Comparison of ENCODE assay signal across 8 cellular contexts in genomic region chr14:85934123-85934885, GRCh38.
DNase-seq lines count a peak whose midpoint lies in the region; ATAC-seq and TF ChIP-seq lines count a peak whose summit lies in the region.

No MANE protein-coding gene starts in this region.

- ATAC-seq in GM19025 (IDR thresholded peaks at IDR 0.05; ENCODE audit: low read depth, unreplicated experiment): peak; percentile 84
- ATAC-seq in HG03175 (IDR thresholded peaks at IDR 0.05; ENCODE audit: unreplicated experiment): peak; percentile 93

- H3K4me3 ChIP-seq in BLaER1: peak overlapping the region; percentile 72
- H3K4me3 ChIP-seq in OCI-LY7 (ENCODE audit: low read depth, low read length, poor library complexity, severe bottlenecking): peak overlapping the region; percentile 70

- DNase-seq in OCI-LY7 (ENCODE audit: low spot score) (peak; percentile 61), germinal center (ENCODE audit: low spot score) (peak; percentile 2), progenitor cell of endocrine pancreas (ENCODE audit: low spot score, unreplicated experiment) (no peak)
- DNase-seq in activated T-cell treated with anti-CD3 and anti-CD28 coated beads, Interleukin-2, amount 50 U/mL, for 24 hours: peak; percentile 70
- peak; percentile 12 to 28 (median 22) for DNase-seq in stimulated activated CD4-positive, alpha-beta T cell treated with anti-CD3 and anti-CD28 coated beads, Interleukin-1b, Interleukin-23, amount 100 ng/mL, for 24 hours (ENCODE audit: low read depth in 4 of 4, low spot score in 1 of 4)

- H3K27me3 Mint-ChIP-seq in activated T-cell treated with anti-CD3 and anti-CD28 coated beads, Interleukin-2, amount 50 U/mL, for 24 hours: no peaks in the 10 kb centered on the region
- no peaks in the 10 kb centered on the region for H3K27me3 Mint-ChIP-seq in progenitor cell of endocrine pancreas

- H3K4me2 ChIP-seq in BLaER1 (peak overlapping the region; percentile 80), OCI-LY7 (ENCODE audit: low read length) (peak overlapping the region; percentile 86)

- H3K27ac Mint-ChIP-seq in activated T-cell treated with anti-CD3 and anti-CD28 coated beads, Interleukin-2, amount 50 U/mL, for 24 hours: peak overlapping the region; percentile 93
- no peak overlapping the region for H3K27ac Mint-ChIP-seq in progenitor cell of endocrine pancreas

- POLR2A ChIA-PET in OCI-LY7 (lab: Charles Lee): interaction anchor here (0.6 kb wide), 1 partner anchor 66 kb away, joined by 3 read pairs; no protein-coding TSS in a partner anchor

- no peaks in the 10 kb centered on the region for H3K27me3 ChIP-seq in BLaER1

- H4K20me1 ChIP-seq in BLaER1: no peaks in the 10 kb centered on the region
- no peaks in the 10 kb centered on the region for H4K20me1 ChIP-seq in OCI-LY7 (ENCODE audit: insufficient read depth, low read length)

- H3K36me3 ChIP-seq in BLaER1: no peaks in the 10 kb centered on the region
- H3K36me3 ChIP-seq in OCI-LY7 (ENCODE audit: insufficient read depth, low read length): no peaks in the 10 kb centered on the region

- H3K9ac ChIP-seq in BLaER1: peak overlapping the region; percentile 74

- H3K4me1 Mint-ChIP-seq in activated T-cell treated with anti-CD3 and anti-CD28 coated beads, Interleukin-2, amount 50 U/mL, for 24 hours (ENCODE audit: low read depth): peaks cover 49% of the 10 kb centered on the region
- H3K4me1 Mint-ChIP-seq in progenitor cell of endocrine pancreas (ENCODE audit: low read depth): no peaks in the 10 kb centered on the region

- peaks cover 13% of the 10 kb centered on the region for H3K4me1 ChIP-seq in BLaER1
- no peaks in the 10 kb centered on the region for H3K4me1 ChIP-seq in OCI-LY7 (ENCODE audit: insufficient read depth, low read length, poor library complexity, severe bottlenecking)

- H3K36me3 Mint-ChIP-seq in activated T-cell treated with anti-CD3 and anti-CD28 coated beads, Interleukin-2, amount 50 U/mL, for 24 hours (ENCODE audit: low read depth): peaks cover 23% of the 10 kb centered on the region
- H3K36me3 Mint-ChIP-seq in progenitor cell of endocrine pancreas (ENCODE audit: insufficient read depth): peaks cover 4% of the 10 kb centered on the region

- H3K27ac ChIP-seq in BLaER1 (peak overlapping the region; percentile 67), OCI-LY7 (ENCODE audit: low read depth, low read length, poor library complexity, severe bottlenecking) (peak overlapping the region; percentile 11)

- intact Hi-C loops in OCI-LY7 (cut with micrococcal nuclease; ENCODE audit: unreplicated experiment): no loop called here

- CTCF ChIA-PET in OCI-LY7 (lab: Charles Lee; ENCODE audit: unreplicated experiment): no interaction called here

- peak overlapping the region; percentile 100 for H2AFZ ChIP-seq in OCI-LY7 (ENCODE audit: low read length)

- no peaks in the 10 kb centered on the region for H3K9me2 ChIP-seq in OCI-LY7 (ENCODE audit: insufficient read depth, low read length)

- H3K9me3 Mint-ChIP-seq in activated T-cell treated with anti-CD3 and anti-CD28 coated beads, Interleukin-2, amount 50 U/mL, for 24 hours: peaks cover 15% of the 10 kb centered on the region
- H3K9me3 Mint-ChIP-seq in progenitor cell of endocrine pancreas (ENCODE audit: low read depth): peaks cover 14% of the 10 kb centered on the region

- TF ChIP-seq CTCF in OCI-LY7 (conservative IDR thresholded peaks at IDR 0.05; ENCODE audit: low read length) (no peak), progenitor cell of endocrine pancreas (IDR thresholded peaks at IDR 0.05; ENCODE audit: unreplicated experiment) (no peak)

- H3K9me3 ChIP-seq in BLaER1 (peaks cover 23% of the 10 kb centered on the region), OCI-LY7 (ENCODE audit: low read length) (no peaks in the 10 kb centered on the region)

- no peaks in the 10 kb centered on the region for H3K79me2 ChIP-seq in OCI-LY7 (ENCODE audit: insufficient read depth, low read depth, low read length)

- H3K4me3 Mint-ChIP-seq in activated T-cell treated with anti-CD3 and anti-CD28 coated beads, Interleukin-2, amount 50 U/mL, for 24 hours: peak overlapping the region; percentile 89
- no peak overlapping the region for H3K4me3 Mint-ChIP-seq in progenitor cell of endocrine pancreas (ENCODE audit: low read depth)

- no TSS peak for BruUV-seq in OCI-LY7 (replicated peaks; lab: Mats Ljungman, UMichigan)
